Comparison of ENCODE assay signal across 8 cellular contexts in the genomic region with DNA sequence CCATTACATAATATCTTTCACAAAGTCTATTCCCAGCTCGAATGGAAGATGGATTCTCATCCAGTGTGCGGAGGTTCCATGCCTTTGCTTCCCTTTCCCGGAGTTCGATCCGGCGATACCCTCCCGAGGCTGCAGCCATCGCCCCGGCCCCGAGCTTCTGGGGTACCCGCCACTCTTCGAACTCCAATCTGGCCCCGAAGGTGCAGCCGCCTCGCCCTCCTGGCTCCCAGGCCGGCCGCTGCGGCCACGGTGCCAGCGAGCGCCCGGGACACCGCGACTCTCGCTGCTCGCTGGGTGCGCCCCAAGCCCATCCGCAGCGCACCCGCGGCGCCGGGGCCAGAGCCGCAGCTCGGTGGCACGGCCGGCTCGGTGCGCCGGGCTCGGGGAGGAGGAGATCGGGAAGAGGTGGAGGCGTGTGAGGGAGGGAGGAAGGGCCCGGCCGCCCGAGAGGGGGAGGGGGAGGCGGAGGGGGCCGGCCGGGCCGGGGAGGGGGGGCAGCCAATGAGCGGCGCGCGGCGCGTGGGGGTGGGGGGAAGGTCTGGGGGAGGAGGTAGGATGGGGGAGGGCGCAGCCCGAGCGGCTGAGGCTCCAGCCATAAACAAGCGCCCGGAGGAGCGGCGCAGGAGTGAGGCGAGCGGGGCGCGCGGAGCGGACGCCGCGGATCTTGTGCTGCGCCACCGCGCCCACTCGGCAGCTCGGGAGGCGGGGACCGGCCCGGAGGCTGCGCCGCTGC. TPM values are rescaled to one million over a fixed set of nuclear protein-coding genes. Genes with fewer than 3 reads are reported as not detected.
DNase-seq lines count a peak whose midpoint lies in the region; ATAC-seq and TF ChIP-seq lines count a peak whose summit lies in the region.

A gene with protein sequence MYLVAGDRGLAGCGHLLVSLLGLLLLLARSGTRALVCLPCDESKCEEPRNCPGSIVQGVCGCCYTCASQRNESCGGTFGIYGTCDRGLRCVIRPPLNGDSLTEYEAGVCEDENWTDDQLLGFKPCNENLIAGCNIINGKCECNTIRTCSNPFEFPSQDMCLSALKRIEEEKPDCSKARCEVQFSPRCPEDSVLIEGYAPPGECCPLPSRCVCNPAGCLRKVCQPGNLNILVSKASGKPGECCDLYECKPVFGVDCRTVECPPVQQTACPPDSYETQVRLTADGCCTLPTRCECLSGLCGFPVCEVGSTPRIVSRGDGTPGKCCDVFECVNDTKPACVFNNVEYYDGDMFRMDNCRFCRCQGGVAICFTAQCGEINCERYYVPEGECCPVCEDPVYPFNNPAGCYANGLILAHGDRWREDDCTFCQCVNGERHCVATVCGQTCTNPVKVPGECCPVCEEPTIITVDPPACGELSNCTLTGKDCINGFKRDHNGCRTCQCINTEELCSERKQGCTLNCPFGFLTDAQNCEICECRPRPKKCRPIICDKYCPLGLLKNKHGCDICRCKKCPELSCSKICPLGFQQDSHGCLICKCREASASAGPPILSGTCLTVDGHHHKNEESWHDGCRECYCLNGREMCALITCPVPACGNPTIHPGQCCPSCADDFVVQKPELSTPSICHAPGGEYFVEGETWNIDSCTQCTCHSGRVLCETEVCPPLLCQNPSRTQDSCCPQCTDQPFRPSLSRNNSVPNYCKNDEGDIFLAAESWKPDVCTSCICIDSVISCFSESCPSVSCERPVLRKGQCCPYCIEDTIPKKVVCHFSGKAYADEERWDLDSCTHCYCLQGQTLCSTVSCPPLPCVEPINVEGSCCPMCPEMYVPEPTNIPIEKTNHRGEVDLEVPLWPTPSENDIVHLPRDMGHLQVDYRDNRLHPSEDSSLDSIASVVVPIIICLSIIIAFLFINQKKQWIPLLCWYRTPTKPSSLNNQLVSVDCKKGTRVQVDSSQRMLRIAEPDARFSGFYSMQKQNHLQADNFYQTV (plus strand): TSS at position 622 of the 733 bp plus-strand sequence. CDS start 515 bp downstream, outside the sequence.

- peak within 1 kb of the TSS; percentile 95 for H3K4me3 Mint-ChIP-seq in endothelial cell (ENCODE audit: unreplicated experiment)

- H3K79me2 ChIP-seq in mesendoderm (ENCODE audit: control insufficient read depth, insufficient read depth, low read length) = peaks cover 40% of the 10 kb centered on the region

- TF ChIP-seq CTCF in endothelial cell (IDR thresholded peaks at IDR 0.05; ENCODE audit: unreplicated experiment) = no peak

- H3K9ac ChIP-seq in mesendoderm (ENCODE audit: low read length) = peak within 1 kb of the TSS; percentile 85

- no peak within 1 kb of the TSS for H2AK5ac ChIP-seq in mesendoderm (ENCODE audit: low read length)

- H3K27me3 Mint-ChIP-seq in endothelial cell (ENCODE audit: unreplicated experiment) = peaks cover 20% of the 10 kb centered on the region

- no peaks in the 10 kb centered on the region for H3K9me3 Mint-ChIP-seq in endothelial cell (ENCODE audit: unreplicated experiment)

- H2BK15ac ChIP-seq in mesendoderm (replicated peaks; ENCODE audit: low read depth) = no peak within 1 kb of the TSS

- peaks cover 58% of the 10 kb centered on the region for H3K4me1 Mint-ChIP-seq in endothelial cell (ENCODE audit: unreplicated experiment)

- peak; percentile 31 for ATAC-seq in GM18517 (IDR thresholded peaks at IDR 0.05; ENCODE audit: unreplicated experiment)
- peak; percentile 58 for ATAC-seq in HG02642 (IDR thresholded peaks at IDR 0.05; ENCODE audit: poor library complexity, unreplicated experiment)

- peak within 1 kb of the TSS; percentile 7 for H4K8ac ChIP-seq in mesendoderm (ENCODE audit: low read depth, low read length)

- peaks cover 40% of the 10 kb centered on the region for H3K36me3 Mint-ChIP-seq in endothelial cell (ENCODE audit: low read depth, unreplicated experiment)

- peak within 1 kb of the TSS; percentile 83 for H3K4me2 ChIP-seq in mesendoderm (ENCODE audit: low read length)

- peak within 1 kb of the TSS; percentile 93 for H3K56ac ChIP-seq in mesendoderm (ENCODE audit: low read length)

- H3K27me3 ChIP-seq in mesendoderm (ENCODE audit: insufficient read depth, low read length, poor library complexity) = no peaks in the 10 kb centered on the region

- H3K4me1 ChIP-seq in mesendoderm (ENCODE audit: control insufficient read depth, low read depth, low read length) = peaks cover 9% of the 10 kb centered on the region

- peak within 1 kb of the TSS; percentile 89 for H3K18ac ChIP-seq in mesendoderm (ENCODE audit: low read length)

- H3K79me1 ChIP-seq in mesendoderm (ENCODE audit: low read length) = no peaks in the 10 kb centered on the region

- H3K23ac ChIP-seq in mesendoderm (ENCODE audit: low read length) = peak within 1 kb of the TSS; percentile 83

- peak within 1 kb of the TSS; percentile 65 for H3K4me3 ChIP-seq in mesendoderm (ENCODE audit: low read length)

- peak within 1 kb of the TSS; percentile 91 for H3K27ac ChIP-seq in mesendoderm (ENCODE audit: low read depth, low read length)

- peak; percentile 97 for DNase-seq in NCI-H226
- peak; percentile 80 for DNase-seq in activated CD8-positive, alpha-beta memory T cell treated with anti-CD3 and anti-CD28 coated beads, Interleukin-2, amount 50 U/mL, for 48 hours
- DNase-seq in endothelial cell (ENCODE audit: low spot score) = peak; percentile 84
- peak; percentile 93 for DNase-seq in mesendoderm
- DNase-seq in stimulated activated CD8-positive, alpha-beta memory T cell treated with anti-CD3 and anti-CD28 coated beads, Interleukin-12 subunit alpha, Interleukin-12 subunit beta, amount 100 ng/mL, for 4 hours (ENCODE audit: low read depth) = peak; percentile 47
- no peak for DNase-seq in OCI-M2 (lab: John Stamatoyannopoulos, UW; ENCODE audit: unreplicated experiment)

- H3K27ac Mint-ChIP-seq in endothelial cell (ENCODE audit: unreplicated experiment) = peak within 1 kb of the TSS; percentile 67

- no peak within 1 kb of the TSS for H4K5ac ChIP-seq in mesendoderm (ENCODE audit: low read length)

- WGBS in mesendoderm (ENCODE audit: extremely low coverage, insufficient coverage, low lambda C conversion rate) = no CpG with 5 or more reads among the region's 82 CpGs

- H2BK5ac ChIP-seq in mesendoderm (ENCODE audit: low read length) = no peak within 1 kb of the TSS

- H2BK120ac ChIP-seq in mesendoderm (ENCODE audit: low read depth, low read length) = peak within 1 kb of the TSS; percentile 19

- H3K4ac ChIP-seq in mesendoderm (ENCODE audit: low read depth, low read length) = peak within 1 kb of the TSS; percentile 44

- H3K36me3 ChIP-seq in mesendoderm (ENCODE audit: control insufficient read depth, insufficient read depth, low read length) = no peaks in the 10 kb centered on the region

RNA-seq across cellular contexts. Expression of the gene that starts here (rescaled TPM):
- total RNA-seq in endothelial cell (ENCODE audit: unreplicated experiment) = 246 TPM
- 14.5 TPM for polyA plus RNA-seq in mesendoderm (2013, experiment 1 of 2)
- polyA plus RNA-seq in mesendoderm (2013, experiment 2 of 2) = 14.5 TPM
